9 cellular contexts compared by ENCODE assay signal in the genomic region with DNA sequence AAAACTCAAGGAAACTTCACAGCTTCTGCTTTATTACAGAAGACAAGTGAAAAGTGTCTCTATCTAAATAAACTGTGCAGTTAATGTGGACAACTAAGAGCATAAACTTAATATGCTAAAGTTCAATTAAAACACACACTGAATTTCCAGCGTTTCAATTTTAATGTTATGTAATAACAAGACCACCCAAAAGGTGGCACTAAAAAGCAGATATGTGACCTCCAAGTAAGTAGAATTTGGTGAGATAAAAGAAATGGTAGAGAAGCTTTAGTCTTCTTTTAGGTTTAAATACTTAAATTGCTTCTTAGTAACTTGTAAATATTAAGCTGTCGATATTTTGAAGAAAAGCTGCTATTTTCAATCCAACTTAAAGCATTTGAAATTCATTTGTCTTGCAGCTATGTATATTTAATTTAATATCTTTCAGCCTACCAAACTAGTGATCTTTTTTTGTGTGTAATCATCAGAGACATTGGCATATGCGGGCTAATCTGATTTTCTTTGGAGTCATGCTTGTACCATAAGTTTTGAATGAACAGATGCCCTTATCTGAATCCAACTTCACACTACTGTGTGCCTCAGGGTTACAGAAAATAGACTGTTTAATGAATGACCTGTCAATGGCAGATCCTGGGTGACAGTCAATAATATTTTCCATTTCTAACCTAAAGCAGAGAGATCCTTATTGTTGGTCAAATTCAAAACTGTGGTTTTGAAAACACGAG. TPM values are rescaled to one million over a fixed set of nuclear protein-coding genes. Genes with fewer than 3 reads are reported as not detected.
DNase-seq lines count a peak whose midpoint lies in the region; ATAC-seq, FAIRE-seq and TF ChIP-seq lines count a peak whose summit lies in the region.
"Had no signal": no experiment of that assay in that cellular context is flagged by ENCODE, and none has a peak within 500 bp of the region (broad histone marks: within the 10 kb centered on the region; RNA-seq: fewer than 3 reads in every experiment).

No MANE protein-coding gene starts in this region.

- in situ Hi-C loops in GM13976 (cut with MboI; ENCODE audit: low sequenced_read_pairs, unreplicated experiment): no loop called here

- ATAC-seq in activated CD8-positive, alpha-beta memory T cell treated with anti-CD3 and anti-CD28 coated beads, Interleukin-2, amount 10 ng/mL, durations not matched to agents 7 days and 5 days: no peak
- no peak for ATAC-seq in activated CD4-positive, alpha-beta T cell treated with anti-CD3 and anti-CD28 coated beads for 36 hours

- H3K4me3 ChIP-seq in MM.1S (ENCODE audit: low read length): no peak overlapping the region
- H3K4me3 ChIP-seq in astrocyte (ENCODE audit: insufficient read depth, low read depth, low read length): no peak overlapping the region
- no peak overlapping the region for H3K4me3 ChIP-seq in small intestine (ENCODE audit: low read depth in 1 of 2, low read length in 2 of 2)

- TF ChIP-seq CTCF in MM.1S (IDR thresholded peaks at IDR 0.05; ENCODE audit: low read length): 0 out of 2 replicates have a peak, but pooled peaks have one; percentile 21
- TF ChIP-seq CTCF in astrocyte (IDR thresholded peaks at IDR 0.05; ENCODE audit: insufficient read depth, low read depth, low read length): peak; percentile 29
- TF ChIP-seq CTCF in GM13976 (IDR thresholded peaks at IDR 0.05; ENCODE audit: borderline replicate concordance, control extremely low read depth, extremely low read depth, insufficient read depth, missing control alignments): no peak

- no peak overlapping the region for H3K9ac ChIP-seq in MM.1S (ENCODE audit: low read length)
- no peak overlapping the region for H3K9ac ChIP-seq in astrocyte (ENCODE audit: low read length)

- H2AFZ ChIP-seq in MM.1S (ENCODE audit: low read length) (no peak overlapping the region), astrocyte (ENCODE audit: low read depth, low read length) (no peak overlapping the region)

- no peaks in the 10 kb centered on the region for H3K36me3 Mint-ChIP-seq in astrocyte (ENCODE audit: low read depth, unreplicated experiment)
- H3K36me3 Mint-ChIP-seq in activated CD8-positive, alpha-beta memory T cell treated with anti-CD3 and anti-CD28 coated beads, Interleukin-2, amount 10 ng/mL, durations not matched to agents 7 days and 5 days: no peaks in the 10 kb centered on the region
- no peaks in the 10 kb centered on the region for H3K36me3 Mint-ChIP-seq in activated CD4-positive, alpha-beta T cell treated with anti-CD3 and anti-CD28 coated beads for 36 hours (ENCODE audit: low read depth)
- H3K36me3 Mint-ChIP-seq: IgD-negative memory B cell had no signal

- no peaks in the 10 kb centered on the region for H3K27me3 ChIP-seq in MM.1S (replicated peaks; ENCODE audit: insufficient read depth, low read length)
- no peaks in the 10 kb centered on the region for H3K27me3 ChIP-seq in astrocyte (ENCODE audit: insufficient read depth, low read length)
- no peaks in the 10 kb centered on the region for H3K27me3 ChIP-seq in small intestine (ENCODE audit: control insufficient read depth in 2 of 2, insufficient read depth in 2 of 2, low read length in 2 of 2)

- DNase-seq in COR-L47 (lab: John Stamatoyannopoulos, UW) (peak; percentile 25), MM.1S (no peak), astrocyte (ENCODE audit: low read depth) (peak; percentile 2), medulla oblongata (ENCODE audit: extremely low spot score) (peak; percentile 19), small intestine (no peak), GM13976 (ENCODE audit: low spot score) (no peak)
- no peak for DNase-seq in activated CD8-positive, alpha-beta memory T cell treated with anti-CD3 and anti-CD28 coated beads, Interleukin-2, amount 10 ng/mL, durations not matched to agents 7 days and 5 days
- DNase-seq in activated CD4-positive, alpha-beta T cell treated with anti-CD3 and anti-CD28 coated beads for 36 hours: no peak

- 50 to 55% (median 54%) methylated on average over 4 of the region's 4 CpGs for WGBS in small intestine, 3 donors

- POLR2A ChIA-PET in activated CD4-positive, alpha-beta T cell treated with anti-CD3 and anti-CD28 coated beads for 36 hours (lab: Charles Lee): no interaction called here

- H3K36me3 ChIP-seq in MM.1S (replicated peaks; ENCODE audit: insufficient read depth, low read length) (no peaks in the 10 kb centered on the region), astrocyte (ENCODE audit: insufficient read depth, low read length) (no peaks in the 10 kb centered on the region), small intestine (ENCODE audit: control insufficient read depth in 2 of 2, insufficient read depth in 2 of 2, low read length in 2 of 2) (no peaks in the 10 kb centered on the region)

- no peak overlapping the region for H3K27ac Mint-ChIP-seq in astrocyte (ENCODE audit: unreplicated experiment)
- no peak overlapping the region for H3K27ac Mint-ChIP-seq in activated CD8-positive, alpha-beta memory T cell treated with anti-CD3 and anti-CD28 coated beads, Interleukin-2, amount 10 ng/mL, durations not matched to agents 7 days and 5 days
- H3K27ac Mint-ChIP-seq in activated CD4-positive, alpha-beta T cell treated with anti-CD3 and anti-CD28 coated beads for 36 hours: no peak overlapping the region

- no peak overlapping the region for H3K4me3 Mint-ChIP-seq in astrocyte (ENCODE audit: unreplicated experiment)
- H3K4me3 Mint-ChIP-seq in activated CD8-positive, alpha-beta memory T cell treated with anti-CD3 and anti-CD28 coated beads, Interleukin-2, amount 10 ng/mL, durations not matched to agents 7 days and 5 days: no peak overlapping the region
- H3K4me3 Mint-ChIP-seq in activated CD4-positive, alpha-beta T cell treated with anti-CD3 and anti-CD28 coated beads for 36 hours: no peak overlapping the region
- H3K4me3 Mint-ChIP-seq: IgD-negative memory B cell had no signal

- H3K4me1 ChIP-seq in MM.1S (ENCODE audit: low read length) (no peaks in the 10 kb centered on the region), astrocyte (ENCODE audit: insufficient read depth, low read length) (no peaks in the 10 kb centered on the region), small intestine (ENCODE audit: control insufficient read depth in 2 of 2, insufficient read depth in 1 of 2, low read depth in 1 of 2, low read length in 1 of 2) (no peaks in the 10 kb centered on the region)

- H3K9me3 ChIP-seq in MM.1S (replicated peaks; ENCODE audit: insufficient read depth, low read length): no peaks in the 10 kb centered on the region
- no peaks in the 10 kb centered on the region for H3K9me3 ChIP-seq in astrocyte (ENCODE audit: insufficient read depth, low read depth, low read length)
- no peaks in the 10 kb centered on the region for H3K9me3 ChIP-seq in small intestine (ENCODE audit: control insufficient read depth, low read depth)

- H3K79me2 ChIP-seq in MM.1S (ENCODE audit: low read length): no peaks in the 10 kb centered on the region
- H3K79me2 ChIP-seq in astrocyte (ENCODE audit: insufficient read depth, low read length): no peaks in the 10 kb centered on the region

- CTCF ChIA-PET in activated CD8-positive, alpha-beta memory T cell treated with anti-CD3 and anti-CD28 coated beads, Interleukin-2, amount 10 ng/mL, durations not matched to agents 7 days and 5 days (lab: Charles Lee): interaction anchor here (1.5 kb wide), 1 partner anchor 819 kb away, joined by 3 read pairs; no protein-coding TSS in a partner anchor
- CTCF ChIA-PET in activated CD4-positive, alpha-beta T cell treated with anti-CD3 and anti-CD28 coated beads for 36 hours (lab: Charles Lee): interaction anchor here (0.6 kb wide), 1 partner anchor 1856 kb away, joined by 3 read pairs; no protein-coding TSS in a partner anchor

- H3K9me3 Mint-ChIP-seq in astrocyte (ENCODE audit: unreplicated experiment): no peaks in the 10 kb centered on the region
- no peaks in the 10 kb centered on the region for H3K9me3 Mint-ChIP-seq in activated CD8-positive, alpha-beta memory T cell treated with anti-CD3 and anti-CD28 coated beads, Interleukin-2, amount 10 ng/mL, durations not matched to agents 7 days and 5 days (ENCODE audit: low read depth)
- no peaks in the 10 kb centered on the region for H3K9me3 Mint-ChIP-seq in activated CD4-positive, alpha-beta T cell treated with anti-CD3 and anti-CD28 coated beads for 36 hours (ENCODE audit: low read depth)

- intact Hi-C loops in activated CD4-positive, alpha-beta T cell treated with anti-CD3 and anti-CD28 coated beads for 36 hours (cut with DNase I, micrococcal nuclease): no loop called here

- no peaks in the 10 kb centered on the region for H3K27me3 Mint-ChIP-seq in astrocyte (ENCODE audit: low read depth, unreplicated experiment)
- no peaks in the 10 kb centered on the region for H3K27me3 Mint-ChIP-seq in activated CD8-positive, alpha-beta memory T cell treated with anti-CD3 and anti-CD28 coated beads, Interleukin-2, amount 10 ng/mL, durations not matched to agents 7 days and 5 days
- peaks cover 9% of the 10 kb centered on the region for H3K27me3 Mint-ChIP-seq in activated CD4-positive, alpha-beta T cell treated with anti-CD3 and anti-CD28 coated beads for 36 hours

- H4K20me1 ChIP-seq in MM.1S (ENCODE audit: insufficient read depth, low read length) (no peaks in the 10 kb centered on the region), astrocyte (ENCODE audit: insufficient read depth, low read length) (no peaks in the 10 kb centered on the region)

- H3F3A ChIP-seq in MM.1S (ENCODE audit: insufficient read depth, low read length): no peaks in the 10 kb centered on the region

- H3K4me2 ChIP-seq in MM.1S (ENCODE audit: low read depth, low read length): no peak overlapping the region
- no peak overlapping the region for H3K4me2 ChIP-seq in astrocyte (ENCODE audit: low read length)

- no peaks in the 10 kb centered on the region for H3K4me1 Mint-ChIP-seq in astrocyte (ENCODE audit: low read depth, unreplicated experiment)
- no peaks in the 10 kb centered on the region for H3K4me1 Mint-ChIP-seq in activated CD8-positive, alpha-beta memory T cell treated with anti-CD3 and anti-CD28 coated beads, Interleukin-2, amount 10 ng/mL, durations not matched to agents 7 days and 5 days
- H3K4me1 Mint-ChIP-seq in activated CD4-positive, alpha-beta T cell treated with anti-CD3 and anti-CD28 coated beads for 36 hours: no peaks in the 10 kb centered on the region
- H3K4me1 Mint-ChIP-seq: IgD-negative memory B cell had no signal

- no peak overlapping the region for H3K27ac ChIP-seq in MM.1S (ENCODE audit: low read length)
- no peak overlapping the region for H3K27ac ChIP-seq in astrocyte (ENCODE audit: low read depth, low read length)
- no peak overlapping the region for H3K27ac ChIP-seq in small intestine (ENCODE audit: low read depth in 1 of 2, low read length in 1 of 2)

- peak; percentile 50 for FAIRE-seq in astrocyte (lab: Jason Lieb, UNC)
- no peak for FAIRE-seq in small intestine (lab: Jason Lieb, UNC)

- no peaks in the 10 kb centered on the region for H3K9me2 ChIP-seq in MM.1S (replicated peaks; ENCODE audit: insufficient read depth, low read length)

RNA-seq across cellular contexts. Expression of a gene that starts 36.5 kb away (rescaled TPM):
- 139 and 141 TPM in 2 replicates for total RNA-seq in astrocyte
- 10 to 100 TPM in 1 of 3 donors, 1 to 10 TPM in 1, under 1 TPM in 1; 0.89 to 94.8 (median 4.1) TPM for polyA plus RNA-seq in small intestine
- 1 to 10 TPM in 1 of 2 experiments, under 1 TPM in 1; 0.89 to 2.0 TPM for total RNA-seq in activated CD8-positive, alpha-beta memory T cell treated with anti-CD3 and anti-CD28 coated beads, Interleukin-2, amount 10 ng/mL, durations not matched to agents 7 days and 5 days
- total RNA-seq in activated CD4-positive, alpha-beta T cell treated with anti-CD3 and anti-CD28 coated beads for 36 hours: not detected
- polyA plus RNA-seq: IgD-negative memory B cell had no signal

Comparison
In these comparisons a context has a peak if more than half of its experiments do, and no peak if none do; other contexts are left out.
1. DNase-seq: peak in COR-L47 (single experiment), astrocyte (single experiment) and medulla oblongata (single experiment); none in MM.1S (single experiment), small intestine (single experiment), activated CD8-positive, alpha-beta memory T cell treated with anti-CD3 and anti-CD28 coated beads, Interleukin-2, amount 10 ng/mL, durations not matched to agents 7 days and 5 days (single experiment), activated CD4-positive, alpha-beta T cell treated with anti-CD3 and anti-CD28 coated beads for 36 hours (single experiment) and GM13976 (single experiment).
2. RNA of a gene that starts 36.5 kb away (total RNA-seq): 139 to 141 TPM in astrocyte; 0.89 to 2.0 TPM in activated CD8-positive, alpha-beta memory T cell treated with anti-CD3 and anti-CD28 coated beads, Interleukin-2, amount 10 ng/mL, durations not matched to agents 7 days and 5 days and not detected in activated CD4-positive, alpha-beta T cell treated with anti-CD3 and anti-CD28 coated beads for 36 hours; every median in the first group is over 10 times any median in the second.